ENCODE assay signal across 8 cellular contexts in genomic region chr5:35617435-35618296, GRCh38. TPM values are rescaled to one million over a fixed set of nuclear protein-coding genes. Genes with fewer than 3 reads are reported as not detected.
DNase-seq lines count a peak whose midpoint lies in the region; ATAC-seq lines count a peak whose summit lies in the region.

SPEF2 (plus strand) TSS chr5:35617863; CDS start chr5:35617998, 135 bp downstream.

- H3K4me2 ChIP-seq in BLaER1: peak within 1 kb of the TSS; percentile 14

- peaks cover 31% of the 10 kb centered on the region for H3K27me3 ChIP-seq in BLaER1

- H3K9ac ChIP-seq in BLaER1: no peak within 1 kb of the TSS

- no peaks in the 10 kb centered on the region for H3K36me3 ChIP-seq in BLaER1

- peaks cover 41% of the 10 kb centered on the region for H3K9me3 ChIP-seq in BLaER1

- peak within 1 kb of the TSS; percentile 92 for H3K4me3 Mint-ChIP-seq in activated naive CD4-positive, alpha-beta T cell treated with anti-CD3 and anti-CD28 coated beads, Interleukin-2, amount 10 ng/mL, durations not matched to agents 7 days and 5 days

- peak; percentile 97 for ATAC-seq in GM19438 (IDR thresholded peaks at IDR 0.05; ENCODE audit: low read depth, unreplicated experiment)

- peaks cover 7% of the 10 kb centered on the region for H3K27me3 Mint-ChIP-seq in activated naive CD4-positive, alpha-beta T cell treated with anti-CD3 and anti-CD28 coated beads, Interleukin-2, amount 10 ng/mL, durations not matched to agents 7 days and 5 days

- H4K20me1 ChIP-seq in BLaER1: no peaks in the 10 kb centered on the region

- H3K9me3 Mint-ChIP-seq in activated naive CD4-positive, alpha-beta T cell treated with anti-CD3 and anti-CD28 coated beads, Interleukin-2, amount 10 ng/mL, durations not matched to agents 7 days and 5 days: peaks cover 7% of the 10 kb centered on the region

- DNase-seq in HuH-7 (ENCODE audit: low spot score) (peak; percentile 90), SK-MEL-5 (ENCODE audit: low read depth, low spot score) (peak; percentile 95), glomerular endothelial cell (ENCODE audit: extremely low read depth, low read depth, low spot score) (peak; percentile 52), non-pigmented ciliary epithelial cell (ENCODE audit: low read depth) (peak; percentile 57), substantia nigra (lab: John Stamatoyannopoulos, UW) (peak; percentile 13 to 84 (median 66))
- peak; percentile 84 for DNase-seq in activated naive CD4-positive, alpha-beta T cell treated with anti-CD3 and anti-CD28 coated beads, Interleukin-2, amount 10 ng/mL, durations not matched to agents 7 days and 5 days

- H3K27ac ChIP-seq in BLaER1 (no peak within 1 kb of the TSS), substantia nigra (ENCODE audit: low read depth, low read length, poor library complexity, severe bottlenecking) (no peak within 1 kb of the TSS)

- H3K4me1 ChIP-seq in BLaER1: no peaks in the 10 kb centered on the region

- H3K36me3 Mint-ChIP-seq in activated naive CD4-positive, alpha-beta T cell treated with anti-CD3 and anti-CD28 coated beads, Interleukin-2, amount 10 ng/mL, durations not matched to agents 7 days and 5 days: peaks cover 2% of the 10 kb centered on the region

- H3K27ac Mint-ChIP-seq in activated naive CD4-positive, alpha-beta T cell treated with anti-CD3 and anti-CD28 coated beads, Interleukin-2, amount 10 ng/mL, durations not matched to agents 7 days and 5 days: peak within 1 kb of the TSS; percentile 90

- H3K4me3 ChIP-seq in BLaER1: peak within 1 kb of the TSS; percentile 49

- peaks cover 27% of the 10 kb centered on the region for H3K4me1 Mint-ChIP-seq in activated naive CD4-positive, alpha-beta T cell treated with anti-CD3 and anti-CD28 coated beads, Interleukin-2, amount 10 ng/mL, durations not matched to agents 7 days and 5 days

- in situ Hi-C loops in SK-MEL-5 (cut with HindIII; ENCODE audit: low pct_unique_long_range_greater_than_20kb, low sequenced_read_pairs): no loop called here

- CTCF ChIA-PET in activated naive CD4-positive, alpha-beta T cell treated with anti-CD3 and anti-CD28 coated beads, Interleukin-2, amount 10 ng/mL, durations not matched to agents 7 days and 5 days (lab: Charles Lee): interaction anchor here (0.7 to 3.6 kb wide), 20 partner anchors 9 to 313 kb away, joined by 3 to 26 read pairs (median 3); no protein-coding TSS in a partner anchor

RNA-seq across cellular contexts. Expression of gene SPEF2, which starts in this region (rescaled TPM):
- 6.8 and 8.2 TPM in 2 replicates for total RNA-seq in SK-MEL-5 (2014; rRNA removed; shearing (Covaris generic))
- polyA plus RNA-seq in SK-MEL-5 (2015; cell fraction: cytosol; rRNA removed): 4.8 and 4.9 TPM in 2 replicates
- polyA plus RNA-seq in SK-MEL-5 (2015; cell fraction: nucleus; rRNA removed): 23.8 and 66.3 TPM in 2 replicates
- total RNA-seq in glomerular endothelial cell: 0.82 and 1.1 TPM in 2 replicates
